11 cellular contexts compared by ENCODE assay signal in genomic region chr7:158847451-158847866, GRCh38. TPM values are rescaled to one million over a fixed set of nuclear protein-coding genes. Genes with fewer than 3 reads are reported as not detected.
A peak's percentile ranks its signal among the peaks of the same experiment; 100 is the strongest.
DNase-seq lines count a peak whose midpoint lies in the region; ATAC-seq and TF ChIP-seq lines count a peak whose summit lies in the region.
"Had no signal": no experiment of that assay in that cellular context is flagged by ENCODE, and none has a peak within 500 bp of the region (broad histone marks: within the 10 kb centered on the region; RNA-seq: fewer than 3 reads in every experiment).

No MANE protein-coding gene starts in this region.

- peak overlapping the region; percentile 0 to 71 (median 44) for H3K27ac ChIP-seq in heart right ventricle
- H3K27ac ChIP-seq: lower lobe of right lung, SK-N-MC had no signal

- peaks cover 5% of the 10 kb centered on the region for H3K27me3 Mint-ChIP-seq in IgD-negative memory B cell
- peaks cover 2% of the 10 kb centered on the region for H3K27me3 Mint-ChIP-seq in activated CD8-positive, alpha-beta T cell treated with anti-CD3 and anti-CD28 coated beads, Interleukin-2, amount 10 ng/mL, durations not matched to agents 7 days and 5 days (ENCODE audit: low read depth)
- peaks cover 5% of the 10 kb centered on the region for H3K27me3 Mint-ChIP-seq in type B pancreatic cell

- no peaks in the 10 kb centered on the region for H3K36me3 ChIP-seq in heart right ventricle
- H3K36me3 ChIP-seq: lower lobe of right lung had no signal

- no peaks in the 10 kb centered on the region for H3K27me3 ChIP-seq in heart right ventricle

- H3K4me3 Mint-ChIP-seq in IgD-negative memory B cell (peak overlapping the region in 1 of 4 donors; percentile 38), type B pancreatic cell (no peak overlapping the region)
- H3K4me3 Mint-ChIP-seq in activated CD8-positive, alpha-beta T cell treated with anti-CD3 and anti-CD28 coated beads, Interleukin-2, amount 10 ng/mL, durations not matched to agents 7 days and 5 days, result peak overlapping the region; percentile 77
- peak overlapping the region; percentile 52 for H3K4me3 Mint-ChIP-seq in stimulated activated effector memory CD8-positive, alpha-beta T cell treated with anti-CD3 and anti-CD28 coated beads, Interleukin-12 subunit alpha, Interleukin-12 subunit beta, amount 100 ng/mL, for 72 hours

- no peaks in the 10 kb centered on the region for H3K9me3 ChIP-seq in heart right ventricle
- H3K9me3 ChIP-seq: lower lobe of right lung had no signal

- ATAC-seq in activated CD8-positive, alpha-beta T cell treated with anti-CD3 and anti-CD28 coated beads, Interleukin-2, amount 10 ng/mL, durations not matched to agents 7 days and 5 days, result peak; percentile 93
- ATAC-seq in heart right ventricle, result peak in 7 of 8 donors; percentile 43 to 73 (median 50)
- ATAC-seq in stimulated activated effector memory CD8-positive, alpha-beta T cell treated with anti-CD3 and anti-CD28 coated beads, Interleukin-12 subunit alpha, Interleukin-12 subunit beta, amount 100 ng/mL, for 72 hours, result peak; percentile 84
- ATAC-seq in HG03108 (IDR thresholded peaks at IDR 0.05; ENCODE audit: unreplicated experiment), result no peak

- H3K36me3 Mint-ChIP-seq in IgD-negative memory B cell (no peaks in the 10 kb centered on the region), type B pancreatic cell (no peaks in the 10 kb centered on the region)
- peaks cover 17% of the 10 kb centered on the region for H3K36me3 Mint-ChIP-seq in activated CD8-positive, alpha-beta T cell treated with anti-CD3 and anti-CD28 coated beads, Interleukin-2, amount 10 ng/mL, durations not matched to agents 7 days and 5 days (ENCODE audit: low read depth)
- H3K36me3 Mint-ChIP-seq in stimulated activated effector memory CD8-positive, alpha-beta T cell treated with anti-CD3 and anti-CD28 coated beads, Interleukin-12 subunit alpha, Interleukin-12 subunit beta, amount 100 ng/mL, for 72 hours, result no peaks in the 10 kb centered on the region

- peak overlapping the region in 6 of 10 donors; percentile 16 to 36 (median 32) for H3K4me3 ChIP-seq in heart right ventricle
- H3K4me3 ChIP-seq: lower lobe of right lung, SK-N-MC had no signal

- CTCF ChIA-PET in activated CD8-positive, alpha-beta T cell treated with anti-CD3 and anti-CD28 coated beads, Interleukin-2, amount 10 ng/mL, durations not matched to agents 7 days and 5 days (lab: Charles Lee), result interaction anchor here (0.8 to 1.3 kb wide), 7 partner anchors 8 to 129 kb away, joined by 3 to 5 read pairs (median 5); partner anchors contain the start of genes DYNC2I1 and ESYT2

- H3K27ac Mint-ChIP-seq in IgD-negative memory B cell, result peak overlapping the region in 2 of 3 donors; percentile 63 to 71
- H3K27ac Mint-ChIP-seq in activated CD8-positive, alpha-beta T cell treated with anti-CD3 and anti-CD28 coated beads, Interleukin-2, amount 10 ng/mL, durations not matched to agents 7 days and 5 days, result peak overlapping the region; percentile 98
- peak overlapping the region; percentile 85 for H3K27ac Mint-ChIP-seq in stimulated activated effector memory CD8-positive, alpha-beta T cell treated with anti-CD3 and anti-CD28 coated beads, Interleukin-12 subunit alpha, Interleukin-12 subunit beta, amount 100 ng/mL, for 72 hours
- no peak overlapping the region for H3K27ac Mint-ChIP-seq in type B pancreatic cell

- POLR2A ChIA-PET in activated CD8-positive, alpha-beta T cell treated with anti-CD3 and anti-CD28 coated beads, Interleukin-2, amount 10 ng/mL, durations not matched to agents 7 days and 5 days (lab: Charles Lee), result interaction anchor here (0.8 to 1.9 kb wide), 6 partner anchors 9 to 143 kb away, joined by 3 to 9 read pairs (median 5); partner anchors contain the start of genes DYNC2I1, ESYT2 and NCAPG2

- peaks cover 0 to 35% (median 15%) of the 10 kb centered on the region in 9 donors for H3K4me1 ChIP-seq in heart right ventricle

- intact Hi-C loops in heart right ventricle (cut with DNase I), result no loop called here

- TF ChIP-seq CTCF in heart right ventricle (IDR thresholded peaks at IDR 0.05) (no peak), type B pancreatic cell (conservative IDR thresholded peaks at IDR 0.05) (no peak)

- H3K4me1 Mint-ChIP-seq in IgD-negative memory B cell (no peaks in the 10 kb centered on the region), type B pancreatic cell (ENCODE audit: unreplicated experiment) (no peaks in the 10 kb centered on the region)
- H3K4me1 Mint-ChIP-seq in activated CD8-positive, alpha-beta T cell treated with anti-CD3 and anti-CD28 coated beads, Interleukin-2, amount 10 ng/mL, durations not matched to agents 7 days and 5 days (ENCODE audit: low read depth), result peaks cover 47% of the 10 kb centered on the region
- H3K4me1 Mint-ChIP-seq in stimulated activated effector memory CD8-positive, alpha-beta T cell treated with anti-CD3 and anti-CD28 coated beads, Interleukin-12 subunit alpha, Interleukin-12 subunit beta, amount 100 ng/mL, for 72 hours, result peaks cover 31% of the 10 kb centered on the region

- 55 to 67% methylated on average over 1 of the region's 1 CpG for WGBS in heart right ventricle, 2 donors

- DNase-seq in activated CD8-positive, alpha-beta T cell treated with anti-CD3 and anti-CD28 coated beads, Interleukin-2, amount 10 ng/mL, durations not matched to agents 7 days and 5 days, result no peak
- DNase-seq in heart right ventricle (no peak), type B pancreatic cell (ENCODE audit: extremely low spot score, unreplicated experiment) (no peak), T1000 (lab: John Stamatoyannopoulos, UW) (no peak), LoVo (ENCODE audit: low spot score) (no peak)
- no peak for DNase-seq in stimulated activated effector memory CD8-positive, alpha-beta T cell treated with anti-CD3 and anti-CD28 coated beads, Interleukin-12 subunit alpha, Interleukin-12 subunit beta, amount 100 ng/mL, for 72 hours (ENCODE audit: low spot score in 2 of 2)
- DNase-seq: lower lobe of right lung, NCI-H2171 treated with DMSO at 0.1 percent for 48 hours had no signal

- H3K9me3 Mint-ChIP-seq in IgD-negative memory B cell (peaks cover 0 to 1% (median 0%) of the 10 kb centered on the region in 3 donors), type B pancreatic cell (peaks cover 5% of the 10 kb centered on the region)
- H3K9me3 Mint-ChIP-seq in activated CD8-positive, alpha-beta T cell treated with anti-CD3 and anti-CD28 coated beads, Interleukin-2, amount 10 ng/mL, durations not matched to agents 7 days and 5 days (ENCODE audit: insufficient read depth), result peaks cover 9% of the 10 kb centered on the region
- no peaks in the 10 kb centered on the region for H3K9me3 Mint-ChIP-seq in stimulated activated effector memory CD8-positive, alpha-beta T cell treated with anti-CD3 and anti-CD28 coated beads, Interleukin-12 subunit alpha, Interleukin-12 subunit beta, amount 100 ng/mL, for 72 hours

RNA-seq across cellular contexts. Expression of gene DYNC2I1, which starts 8.9 kb away (rescaled TPM):
- 15.6 TPM for polyA plus RNA-seq in IgD-negative memory B cell
- total RNA-seq in activated CD8-positive, alpha-beta T cell treated with anti-CD3 and anti-CD28 coated beads, Interleukin-2, amount 10 ng/mL, durations not matched to agents 7 days and 5 days, result 10 to 100 TPM; 17.4 to 18.9 TPM
- total RNA-seq in heart right ventricle, result 10 to 100 TPM; 15.8 to 32.4 (median 21.1) TPM
- polyA plus RNA-seq in heart right ventricle, result 10 to 100 TPM; 13.6 to 43.1 TPM
- 26.7 and 33.6 TPM in 2 replicates for total RNA-seq in type B pancreatic cell (ENCODE audit: low replicate concordance)

RNA-seq across cellular contexts. Expression of gene ESYT2, which starts 18.1 kb away (rescaled TPM):
- polyA plus RNA-seq in IgD-negative memory B cell, result 13.2 TPM
- total RNA-seq in activated CD8-positive, alpha-beta T cell treated with anti-CD3 and anti-CD28 coated beads, Interleukin-2, amount 10 ng/mL, durations not matched to agents 7 days and 5 days, result 10 to 100 TPM; 85.0 to 85.9 TPM
- total RNA-seq in heart right ventricle, result 10 to 100 TPM; 44.3 to 79.2 (median 50.0) TPM
- 10 to 100 TPM; 18.9 to 26.4 TPM for polyA plus RNA-seq in heart right ventricle
- 42.1 and 89.4 TPM in 2 replicates for total RNA-seq in type B pancreatic cell (ENCODE audit: low replicate concordance)
